In the genomic region with DNA sequence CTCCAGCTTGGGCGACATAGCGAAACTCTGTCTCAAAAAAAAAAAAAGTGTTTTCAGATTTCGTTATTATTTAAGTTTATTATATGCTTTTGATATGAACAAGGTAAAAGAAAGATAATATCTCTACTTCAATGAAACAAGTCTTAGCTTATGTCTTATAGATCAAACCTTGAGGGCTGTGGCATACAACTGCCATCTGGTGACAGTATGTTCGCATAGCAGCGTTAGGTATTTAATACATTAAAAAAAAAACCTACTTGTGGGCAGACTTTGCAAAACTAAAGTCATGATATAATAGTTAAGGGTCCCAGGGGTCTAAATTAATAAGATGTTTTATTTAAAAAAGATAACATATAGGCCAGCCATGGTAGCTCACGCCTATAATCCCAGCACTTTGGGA, we compare ENCODE assay signal across 23 cellular contexts.
DNase-seq lines count a peak whose midpoint lies in the region; FAIRE-seq and TF ChIP-seq lines count a peak whose summit lies in the region.
"Had no signal": no experiment of that assay in that cellular context is flagged by ENCODE, and none has a peak within 500 bp of the region (broad histone marks: within the 10 kb centered on the region; RNA-seq: fewer than 3 reads in every experiment).

No MANE protein-coding gene starts in this region.

- DNase-seq in DMS53 (lab: John Stamatoyannopoulos, UW) (peak; percentile 20), DMS53 treated with DMSO at 0.1 percent for 48 hours (lab: John Stamatoyannopoulos, UW; ENCODE audit: unreplicated experiment) (no peak), bronchial epithelial cell (ENCODE audit: low read depth) (peak; percentile 1), neural crest cell (ENCODE audit: low read depth, low spot score) (no peak), hepatic stellate cell (ENCODE audit: low spot score) (no peak), suprapubic skin (ENCODE audit: low spot score in 2 of 2) (no peak), COR-L47 (lab: John Stamatoyannopoulos, UW) (no peak)
- DNase-seq: activated CD4-positive, CD25-positive, alpha-beta regulatory T cell treated with anti-CD3 and anti-CD28 coated beads, Interleukin-2, amount 50 U/mL, for 72 hours; CD4-positive, alpha-beta memory T cell; dermis blood vessel endothelial cell; esophagus squamous epithelium; immature natural killer cell; MG63; NCI-H1694 treated with DMSO at 0.1 percent for 48 hours; pancreas; sigmoid colon; stimulated activated naive CD4-positive, alpha-beta T cell had no signal

- no peak overlapping the region for H2AFZ ChIP-seq in Loucy (ENCODE audit: low read length)

- H3K27me3 ChIP-seq in Loucy (ENCODE audit: insufficient read depth, low read length, poor library complexity, severe bottlenecking) (no peaks in the 10 kb centered on the region), bronchial epithelial cell (ENCODE audit: control insufficient read depth, insufficient read depth, low read length) (no peaks in the 10 kb centered on the region), suprapubic skin (no peaks in the 10 kb centered on the region)
- H3K27me3 ChIP-seq: esophagus squamous epithelium, MG63, sigmoid colon, SJCRH30, tibial nerve had no signal

- no peaks in the 10 kb centered on the region for H3K9me3 ChIP-seq in Loucy (ENCODE audit: insufficient read depth, low read depth, low read length)
- H3K9me3 ChIP-seq in suprapubic skin, result no peaks in the 10 kb centered on the region
- H3K9me3 ChIP-seq: A549, breast epithelium, esophagus squamous epithelium, MG63, pancreas, sigmoid colon, SJCRH30, tibial nerve had no signal

- no peaks in the 10 kb centered on the region for H3K9me2 ChIP-seq in Loucy (replicated peaks; ENCODE audit: low read depth, low read length)

- no peaks in the 10 kb centered on the region for H3K79me2 ChIP-seq in Loucy (ENCODE audit: insufficient read depth, low read length)

- H3K4me3 ChIP-seq in Loucy (ENCODE audit: low read length, poor library complexity, severe bottlenecking) (no peak overlapping the region), bronchial epithelial cell (ENCODE audit: low read depth, low read length) (no peak overlapping the region), suprapubic skin (no peak overlapping the region)
- H3K4me3 ChIP-seq: A549, breast epithelium, esophagus squamous epithelium, lung, MG63, pancreas, sigmoid colon, SJCRH30, tibial nerve had no signal

- H4K20me1 ChIP-seq in Loucy (ENCODE audit: insufficient read depth, low read length, poor library complexity, severe bottlenecking), result no peaks in the 10 kb centered on the region

- WGBS in suprapubic skin, result 73% methylated on average over 6 of the region's 6 CpGs

- peaks cover 2% of the 10 kb centered on the region for H3K9me3 Mint-ChIP-seq in neural crest cell
- H3K9me3 Mint-ChIP-seq: immature natural killer cell had no signal

- peak; percentile 21; the same call in 1 of the 2 replicates for TF ChIP-seq CTCF in Loucy (conservative IDR thresholded peaks at IDR 0.05; ENCODE audit: low read length)
- TF ChIP-seq CTCF in bronchial epithelial cell (IDR thresholded peaks at IDR 0.05; ENCODE audit: insufficient read depth, low read length, severe bottlenecking), result no peak
- TF ChIP-seq CTCF in neural crest cell (conservative IDR thresholded peaks at IDR 0.05), result peak; percentile 48
- no peak for TF ChIP-seq CTCF in suprapubic skin (IDR thresholded peaks at IDR 0.05)

- H3K4me1 ChIP-seq in Loucy (ENCODE audit: insufficient read depth, low read length, poor library complexity, severe bottlenecking), result no peaks in the 10 kb centered on the region
- no peaks in the 10 kb centered on the region for H3K4me1 ChIP-seq in suprapubic skin
- H3K4me1 ChIP-seq: A549, breast epithelium, esophagus squamous epithelium, pancreas, sigmoid colon, SJCRH30, tibial nerve had no signal

- no peak for FAIRE-seq in bronchial epithelial cell (lab: Jason Lieb, UNC)
- FAIRE-seq: A549 had no signal

- TF ChIP-seq EP300 in suprapubic skin (IDR thresholded peaks at IDR 0.05), result no peak

- no peak overlapping the region for H3K4me2 ChIP-seq in Loucy (ENCODE audit: low read depth, low read length, poor library complexity, severe bottlenecking)
- H3K4me2 ChIP-seq: A549 had no signal

- no peak overlapping the region for H3K27ac ChIP-seq in suprapubic skin
- H3K27ac ChIP-seq: A549, breast epithelium, esophagus squamous epithelium, pancreas, sigmoid colon, SJCRH30, tibial nerve had no signal

- no peak overlapping the region for H3K4me3 Mint-ChIP-seq in neural crest cell
- H3K4me3 Mint-ChIP-seq: CD4-positive, alpha-beta memory T cell had no signal

- H3K36me3 Mint-ChIP-seq in neural crest cell (ENCODE audit: low read depth), result no peaks in the 10 kb centered on the region
- H3K36me3 Mint-ChIP-seq: CD4-positive, alpha-beta memory T cell; immature natural killer cell had no signal

- no peak for TF ChIP-seq POLR2A in suprapubic skin (IDR thresholded peaks at IDR 0.05)

- no peaks in the 10 kb centered on the region for H3K36me3 ChIP-seq in Loucy (ENCODE audit: insufficient read depth, low read length)
- no peaks in the 10 kb centered on the region for H3K36me3 ChIP-seq in bronchial epithelial cell (ENCODE audit: control insufficient read depth, insufficient read depth, low read length)
- H3K36me3 ChIP-seq in suprapubic skin, result no peaks in the 10 kb centered on the region
- H3K36me3 ChIP-seq: breast epithelium, esophagus squamous epithelium, MG63, pancreas, sigmoid colon, SJCRH30, tibial nerve had no signal

- H3K27me3 Mint-ChIP-seq in neural crest cell (ENCODE audit: low read depth), result no peaks in the 10 kb centered on the region
- H3K27me3 Mint-ChIP-seq: CD4-positive, alpha-beta memory T cell had no signal

- no peak overlapping the region for H3K9ac ChIP-seq in Loucy (ENCODE audit: low read depth, low read length, poor library complexity, severe bottlenecking)

- H3K4me1 Mint-ChIP-seq in neural crest cell, result no peaks in the 10 kb centered on the region
- H3K4me1 Mint-ChIP-seq: CD4-positive, alpha-beta memory T cell had no signal

- no peak overlapping the region for H3K27ac Mint-ChIP-seq in neural crest cell (ENCODE audit: unreplicated experiment)
- H3K27ac Mint-ChIP-seq: CD4-positive, alpha-beta memory T cell had no signal

- no peaks in the 10 kb centered on the region for H3F3A ChIP-seq in Loucy (ENCODE audit: low read depth)

Comparison
In these comparisons a context has a peak if more than half of its experiments do, and no peak if none do; other contexts are left out.
1. DNase-seq: peak in DMS53 (single experiment) and bronchial epithelial cell (single experiment); none in DMS53 treated with DMSO at 0.1 percent for 48 hours (single experiment), neural crest cell (single experiment), hepatic stellate cell (single experiment), suprapubic skin (0 of 2) and COR-L47 (single experiment).
2. CTCF ChIP-seq: peak in Loucy (single experiment) and neural crest cell (single experiment); none in bronchial epithelial cell (single experiment) and suprapubic skin (0 of 2).